Comparison of ENCODE assay signal across 33 cellular contexts in genomic region chr13:24929196-24929595, GRCh38.
"Had no signal": no experiment of that assay in that cellular context is flagged by ENCODE, and none has a peak within 500 bp of the region (broad histone marks: within the 10 kb centered on the region; RNA-seq: fewer than 3 reads in every experiment).

No MANE protein-coding gene starts in this region.

- ATAC-seq: activated naive CD4-positive, alpha-beta T cell treated with anti-CD3 and anti-CD28 coated beads, Interleukin-2, amount 50 U/mL, for 72 hours; activated naive CD8-positive, alpha-beta T cell treated with anti-CD3 and anti-CD28 coated beads, Interleukin-2, amount 50 U/mL, for 24 hours; activated T-cell treated with anti-CD3 and anti-CD28 coated beads, Interleukin-2, amount 50 U/mL, for 4 hours; activated T-cell treated with anti-CD3 and anti-CD28 coated beads, Interleukin-2, amount 50 U/mL, for 72 hours; activated T-helper 17 cell treated with anti-CD3 and anti-CD28 coated beads, Interleukin-2, amount 50 U/mL, for 72 hours; body of pancreas had no signal

- H3K4me3 ChIP-seq: adrenal gland, ascending aorta, body of pancreas, breast epithelium, cardiac muscle cell had no signal

- H3K4me1 ChIP-seq: adrenal gland, ascending aorta, body of pancreas, breast epithelium had no signal

- FAIRE-seq: astrocyte, bronchial epithelial cell had no signal

- H3K36me3 ChIP-seq: adrenal gland, ascending aorta, brain microvascular endothelial cell, breast epithelium, cardiac muscle cell had no signal

- H3K9me3 ChIP-seq: adrenal gland, ascending aorta, body of pancreas, breast epithelium had no signal

- H3K27ac ChIP-seq: adrenal gland, ascending aorta, body of pancreas, brain microvascular endothelial cell, breast epithelium, cardiac muscle cell had no signal

- DNase-seq: activated effector memory CD4-positive, alpha-beta T cell treated with anti-CD3 and anti-CD28 coated beads, Interleukin-2, amount 50 U/mL, for 16 hours; activated effector memory CD4-positive, alpha-beta T cell treated with Interleukin-2 at 50 U/mL for 16 hours; activated gamma-delta T cell; activated gamma-delta T cell treated with Interleukin-2 at 50 U/mL for 16 hours; activated naive CD4-positive, alpha-beta T cell; activated naive CD4-positive, alpha-beta T cell treated with anti-CD3 and anti-CD28 coated beads for 36 hours; activated naive CD4-positive, alpha-beta T cell treated with anti-CD3 and anti-CD28 coated beads, Interleukin-2, amount 10 ng/mL, durations not matched to agents 7 days and 5 days; activated naive CD4-positive, alpha-beta T cell treated with anti-CD3 and anti-CD28 coated beads, Interleukin-2, amount 50 U/mL, for 16 hours; activated naive CD4-positive, alpha-beta T cell treated with Interleukin-2 at 50 U/mL for 16 hours; activated naive CD8-positive, alpha-beta T cell treated with anti-CD3 and anti-CD28 coated beads for 36 hours; activated naive CD8-positive, alpha-beta T cell treated with anti-CD3 and anti-CD28 coated beads, Interleukin-2, amount 10 ng/mL, durations not matched to agents 7 days and 5 days; activated naive CD8-positive, alpha-beta T cell treated with anti-CD3 and anti-CD28 coated beads, Interleukin-2, amount 50 U/mL, for 24 hours; activated T-cell treated with anti-CD3 and anti-CD28 coated beads, Interleukin-2, amount 50 U/mL, for 24 hours; activated T-cell treated with anti-CD3 and anti-CD28 coated beads, Interleukin-2, amount 50 U/mL, for 4 hours; activated T-cell treated with anti-CD3 and anti-CD28 coated beads, Interleukin-2, amount 50 U/mL, for 48 hours; activated T-cell treated with anti-CD3 and anti-CD28 coated beads, Interleukin-2, amount 50 U/mL, for 72 hours; adrenal gland; amniotic stem cell; amygdala; anterior cingulate cortex; aorta; body of pancreas; brain microvascular endothelial cell; caudate nucleus; central memory CD4-positive, alpha-beta T cell; cerebellar nuclear complex had no signal
